14 cellular contexts compared by ENCODE assay signal in genomic region chr4:188008377-188008776, GRCh38. TPM values are rescaled to one million over a fixed set of nuclear protein-coding genes. Genes with fewer than 3 reads are reported as not detected.
DNase-seq lines count a peak whose midpoint lies in the region; ATAC-seq and TF ChIP-seq lines count a peak whose summit lies in the region.
"Had no signal": no experiment of that assay in that cellular context is flagged by ENCODE, and none has a peak within 500 bp of the region (broad histone marks: within the 10 kb centered on the region; RNA-seq: fewer than 3 reads in every experiment).

No MANE protein-coding gene starts in this region.

- H3K4me3 ChIP-seq in A673 (ENCODE audit: low read depth, low read length, poor library complexity, severe bottlenecking) (no peak overlapping the region), GM23248 (no peak overlapping the region), epithelial cell of esophagus (ENCODE audit: low read length) (no peak overlapping the region)
- H3K4me3 ChIP-seq: GM12878, SK-N-MC had no signal

- no peaks in the 10 kb centered on the region for H4K20me1 ChIP-seq in GM23248 (ENCODE audit: insufficient read depth)

- no peak overlapping the region for H3K27ac ChIP-seq in A673 (ENCODE audit: low read depth, low read length, poor library complexity, severe bottlenecking)
- H3K27ac ChIP-seq in GM23248: no peak overlapping the region
- H3K27ac ChIP-seq: SK-N-MC had no signal

- no peak overlapping the region for H3K9ac ChIP-seq in GM23248

- BruUV-seq in A673 (replicated peaks; lab: Mats Ljungman, UMichigan): no TSS peak

- H3K36me3 Mint-ChIP-seq in activated T-helper 1 cell treated with anti-CD3 and anti-CD28 coated beads, Interleukin-12 subunit alpha, Interleukin-12 subunit beta, Interleukin-2, Interleukin-4 antibody, amounts not matched to agents 30 ng/mL and 10 ng/mL and 1 ng/mL, durations not matched to agents 14 hours and 24 hours and 36 hours (ENCODE audit: low read depth): no peaks in the 10 kb centered on the region
- H3K36me3 Mint-ChIP-seq in activated T-cell treated with anti-CD3 and anti-CD28 coated beads, Interleukin-2, amount 50 U/mL, for 4 hours (ENCODE audit: insufficient read depth): no peaks in the 10 kb centered on the region
- no peaks in the 10 kb centered on the region for H3K36me3 Mint-ChIP-seq in activated CD8-positive, alpha-beta memory T cell treated with anti-CD3 and anti-CD28 coated beads, Interleukin-2, amount 10 ng/mL, durations not matched to agents 7 days and 5 days
- H3K36me3 Mint-ChIP-seq: activated naive CD8-positive, alpha-beta T cell had no signal

- H3K36me3 ChIP-seq in A673 (ENCODE audit: insufficient read depth, low read length, poor library complexity, severe bottlenecking) (no peaks in the 10 kb centered on the region), GM23248 (ENCODE audit: low read depth) (no peaks in the 10 kb centered on the region)

- H3K9me3 Mint-ChIP-seq in activated T-helper 1 cell treated with anti-CD3 and anti-CD28 coated beads, Interleukin-12 subunit alpha, Interleukin-12 subunit beta, Interleukin-2, Interleukin-4 antibody, amounts not matched to agents 30 ng/mL and 10 ng/mL and 1 ng/mL, durations not matched to agents 14 hours and 24 hours and 36 hours: peaks cover 14% of the 10 kb centered on the region
- H3K9me3 Mint-ChIP-seq in activated T-cell treated with anti-CD3 and anti-CD28 coated beads, Interleukin-2, amount 50 U/mL, for 4 hours: peaks cover 9% of the 10 kb centered on the region
- H3K9me3 Mint-ChIP-seq in activated CD8-positive, alpha-beta memory T cell treated with anti-CD3 and anti-CD28 coated beads, Interleukin-2, amount 10 ng/mL, durations not matched to agents 7 days and 5 days (ENCODE audit: low read depth): peaks cover 11% of the 10 kb centered on the region

- POLR2A ChIA-PET in A673 (lab: Charles Lee; ENCODE audit: low non-redundant PET): no interaction called here

- in situ Hi-C loops in GM23248 (cut with MboI): no loop called here

- no peaks in the 10 kb centered on the region for H3K79me2 ChIP-seq in GM23248 (ENCODE audit: insufficient read depth)

- H3K4me1 Mint-ChIP-seq in activated T-helper 1 cell treated with anti-CD3 and anti-CD28 coated beads, Interleukin-12 subunit alpha, Interleukin-12 subunit beta, Interleukin-2, Interleukin-4 antibody, amounts not matched to agents 30 ng/mL and 10 ng/mL and 1 ng/mL, durations not matched to agents 14 hours and 24 hours and 36 hours (ENCODE audit: low read depth): no peaks in the 10 kb centered on the region
- H3K4me1 Mint-ChIP-seq in activated T-cell treated with anti-CD3 and anti-CD28 coated beads, Interleukin-2, amount 50 U/mL, for 4 hours (ENCODE audit: low read depth): no peaks in the 10 kb centered on the region
- no peaks in the 10 kb centered on the region for H3K4me1 Mint-ChIP-seq in activated CD8-positive, alpha-beta memory T cell treated with anti-CD3 and anti-CD28 coated beads, Interleukin-2, amount 10 ng/mL, durations not matched to agents 7 days and 5 days

- intact Hi-C loops in A673 (cut with micrococcal nuclease; ENCODE audit: unreplicated experiment): loop anchor here (10.0 kb wide), 1 partner anchor 186 kb away; no protein-coding TSS in a partner anchor
- intact Hi-C loops in activated T-helper 1 cell treated with anti-CD3 and anti-CD28 coated beads, Interleukin-12 subunit alpha, Interleukin-12 subunit beta, Interleukin-2, Interleukin-4 antibody, amounts not matched to agents 30 ng/mL and 10 ng/mL and 1 ng/mL, durations not matched to agents 14 hours and 24 hours and 36 hours (cut with micrococcal nuclease): no loop called here

- H3K27ac Mint-ChIP-seq in activated T-helper 1 cell treated with anti-CD3 and anti-CD28 coated beads, Interleukin-12 subunit alpha, Interleukin-12 subunit beta, Interleukin-2, Interleukin-4 antibody, amounts not matched to agents 30 ng/mL and 10 ng/mL and 1 ng/mL, durations not matched to agents 14 hours and 24 hours and 36 hours: no peak overlapping the region
- no peak overlapping the region for H3K27ac Mint-ChIP-seq in activated CD8-positive, alpha-beta memory T cell treated with anti-CD3 and anti-CD28 coated beads, Interleukin-2, amount 10 ng/mL, durations not matched to agents 7 days and 5 days
- H3K27ac Mint-ChIP-seq: activated naive CD8-positive, alpha-beta T cell had no signal

- 4 to 5% methylated on average over 8 of the region's 8 CpGs for WGBS in GM23248 (ENCODE audit: low coverage in 1 of 2, low lambda C conversion rate in 2 of 2, missing lambda C conversion rate in 2 of 2), 2 experiments

- TF ChIP-seq CTCF in A673 (conservative IDR thresholded peaks at IDR 0.05; ENCODE audit: low read depth, low read length): no peak
- no peak for TF ChIP-seq CTCF in epithelial cell of esophagus (IDR thresholded peaks at IDR 0.05; ENCODE audit: insufficient read depth, low read depth, low read length, missing control alignments)

- no peaks in the 10 kb centered on the region for H3K27me3 Mint-ChIP-seq in activated T-helper 1 cell treated with anti-CD3 and anti-CD28 coated beads, Interleukin-12 subunit alpha, Interleukin-12 subunit beta, Interleukin-2, Interleukin-4 antibody, amounts not matched to agents 30 ng/mL and 10 ng/mL and 1 ng/mL, durations not matched to agents 14 hours and 24 hours and 36 hours (ENCODE audit: insufficient read depth)
- H3K27me3 Mint-ChIP-seq in activated T-cell treated with anti-CD3 and anti-CD28 coated beads, Interleukin-2, amount 50 U/mL, for 4 hours (ENCODE audit: low read depth): no peaks in the 10 kb centered on the region
- H3K27me3 Mint-ChIP-seq in activated CD8-positive, alpha-beta memory T cell treated with anti-CD3 and anti-CD28 coated beads, Interleukin-2, amount 10 ng/mL, durations not matched to agents 7 days and 5 days: no peaks in the 10 kb centered on the region
- H3K27me3 Mint-ChIP-seq: activated naive CD8-positive, alpha-beta T cell had no signal

- H3K4me1 ChIP-seq in A673 (ENCODE audit: insufficient read depth, low read length, poor library complexity, severe bottlenecking): peaks cover 11% of the 10 kb centered on the region
- H3K4me1 ChIP-seq in GM23248 (ENCODE audit: insufficient read depth): no peaks in the 10 kb centered on the region

- no peak overlapping the region for H2AFZ ChIP-seq in GM23248

- no peak overlapping the region for H3K4me3 Mint-ChIP-seq in activated T-helper 1 cell treated with anti-CD3 and anti-CD28 coated beads, Interleukin-12 subunit alpha, Interleukin-12 subunit beta, Interleukin-2, Interleukin-4 antibody, amounts not matched to agents 30 ng/mL and 10 ng/mL and 1 ng/mL, durations not matched to agents 14 hours and 24 hours and 36 hours
- H3K4me3 Mint-ChIP-seq in activated T-cell treated with anti-CD3 and anti-CD28 coated beads, Interleukin-2, amount 50 U/mL, for 4 hours: no peak overlapping the region
- H3K4me3 Mint-ChIP-seq in activated CD8-positive, alpha-beta memory T cell treated with anti-CD3 and anti-CD28 coated beads, Interleukin-2, amount 10 ng/mL, durations not matched to agents 7 days and 5 days: no peak overlapping the region
- H3K4me3 Mint-ChIP-seq: activated naive CD8-positive, alpha-beta T cell had no signal

- CTCF ChIA-PET in A673 (lab: Charles Lee): no interaction called here
- CTCF ChIA-PET in activated CD8-positive, alpha-beta memory T cell treated with anti-CD3 and anti-CD28 coated beads, Interleukin-2, amount 10 ng/mL, durations not matched to agents 7 days and 5 days (lab: Charles Lee): no interaction called here

- H3K4me2 ChIP-seq in GM23248 (ENCODE audit: unreplicated experiment): no peak overlapping the region

- H3K27me3 ChIP-seq in A673 (replicated peaks; ENCODE audit: insufficient read depth, low read depth, low read length, poor library complexity) (no peaks in the 10 kb centered on the region), GM23248 (replicated peaks; ENCODE audit: insufficient read depth) (no peaks in the 10 kb centered on the region)

- no peaks in the 10 kb centered on the region for H3F3A ChIP-seq in GM23248 (ENCODE audit: insufficient read depth)

- peak; percentile 90 for DNase-seq in A673 (ENCODE audit: low spot score)
- peak; percentile 4 for DNase-seq in GM23248
- peak; percentile 4 for DNase-seq in RKO (ENCODE audit: low spot score)
- peak; percentile 72 for DNase-seq in epithelial cell of esophagus (ENCODE audit: low read depth)
- DNase-seq in activated T-helper 1 cell treated with anti-CD3 and anti-CD28 coated beads, Interleukin-12 subunit alpha, Interleukin-12 subunit beta, Interleukin-2, Interleukin-4 antibody, amounts not matched to agents 30 ng/mL and 10 ng/mL and 1 ng/mL, durations not matched to agents 14 hours and 24 hours and 36 hours (ENCODE audit: low spot score): no peak
- DNase-seq in activated T-cell treated with anti-CD3 and anti-CD28 coated beads, Interleukin-2, amount 50 U/mL, for 4 hours: no peak
- no peak for DNase-seq in activated CD8-positive, alpha-beta memory T cell treated with anti-CD3 and anti-CD28 coated beads, Interleukin-2, amount 10 ng/mL, durations not matched to agents 7 days and 5 days
- DNase-seq: activated CD4-positive, alpha-beta T cell treated with anti-CD3 and anti-CD28 coated beads for 48 hours; NCI-H2081 treated with DMSO at 0.1 percent for 48 hours; stimulated activated CD4-positive, alpha-beta T cell treated with anti-CD3 and anti-CD28 coated beads, Interleukin-15, amount 100 ng/mL, for 24 hours had no signal

- no peak for ATAC-seq in HG03565 (IDR thresholded peaks at IDR 0.05; ENCODE audit: unreplicated experiment)
- no peak for ATAC-seq in activated T-cell treated with anti-CD3 and anti-CD28 coated beads, Interleukin-2, amount 50 U/mL, for 4 hours
- ATAC-seq in activated CD8-positive, alpha-beta memory T cell treated with anti-CD3 and anti-CD28 coated beads, Interleukin-2, amount 10 ng/mL, durations not matched to agents 7 days and 5 days: no peak
- ATAC-seq: GM12878 had no signal

- no peaks in the 10 kb centered on the region for H3K9me2 ChIP-seq in GM23248 (ENCODE audit: insufficient read depth)

- H3K9me3 ChIP-seq in A673 (ENCODE audit: low read depth, low read length, poor library complexity, severe bottlenecking) (no peaks in the 10 kb centered on the region), GM23248 (ENCODE audit: low read depth) (no peaks in the 10 kb centered on the region)

RNA-seq across cellular contexts. Expression of gene ZFP42, which starts 12.8 kb away (rescaled TPM):
- not detected in 2 replicates for total RNA-seq in A673 (2021)
- not detected in 2 replicates for total RNA-seq in GM23248 (2014; rRNA removed; shearing (Covaris generic))
- not detected in 2 replicates for polyA plus RNA-seq in GM23248 (2016; fragmentation: Nextera tagmentation; extraction: Ambion mirVana)
- 0.08 TPM in 1 of 2 replicates, not detected in the other for total RNA-seq in activated T-helper 1 cell treated with anti-CD3 and anti-CD28 coated beads, Interleukin-12 subunit alpha, Interleukin-12 subunit beta, Interleukin-2, Interleukin-4 antibody, amounts not matched to agents 30 ng/mL and 10 ng/mL and 1 ng/mL, durations not matched to agents 14 hours and 24 hours and 36 hours
- not detected for total RNA-seq in activated T-cell treated with anti-CD3 and anti-CD28 coated beads, Interleukin-2, amount 50 U/mL, for 4 hours
- not detected for total RNA-seq in activated CD8-positive, alpha-beta memory T cell treated with anti-CD3 and anti-CD28 coated beads, Interleukin-2, amount 10 ng/mL, durations not matched to agents 7 days and 5 days
- polyA plus RNA-seq: GM12878 had no signal

Comparison
In these comparisons a context has a peak if more than half of its experiments do, and no peak if none do; other contexts are left out.
1. DNase-seq: peak in A673 (single experiment), GM23248 (single experiment), RKO (single experiment) and epithelial cell of esophagus (single experiment); none in activated T-helper 1 cell treated with anti-CD3 and anti-CD28 coated beads, Interleukin-12 subunit alpha, Interleukin-12 subunit beta, Interleukin-2, Interleukin-4 antibody, amounts not matched to agents 30 ng/mL and 10 ng/mL and 1 ng/mL, durations not matched to agents 14 hours and 24 hours and 36 hours (single experiment), activated T-cell treated with anti-CD3 and anti-CD28 coated beads, Interleukin-2, amount 50 U/mL, for 4 hours (single experiment) and activated CD8-positive, alpha-beta memory T cell treated with anti-CD3 and anti-CD28 coated beads, Interleukin-2, amount 10 ng/mL, durations not matched to agents 7 days and 5 days (single experiment).